25 cellular contexts compared by ENCODE assay signal in genomic region chr6:151091571-151091970, GRCh38.
A peak's percentile ranks its signal among the peaks of the same experiment; 100 is the strongest.
DNase-seq lines count a peak whose midpoint lies in the region; ATAC-seq and TF ChIP-seq lines count a peak whose summit lies in the region.
"Had no signal": no experiment of that assay in that cellular context is flagged by ENCODE, and none has a peak within 500 bp of the region (broad histone marks: within the 10 kb centered on the region; RNA-seq: fewer than 3 reads in every experiment).

No MANE protein-coding gene starts in this region.

- H2AFZ ChIP-seq in HCT116 (ENCODE audit: low read depth, low read length, poor library complexity, severe bottlenecking) (no peak overlapping the region), trophoblast cell (ENCODE audit: insufficient read depth, low read length, poor library complexity) (no peak overlapping the region)

- no peaks in the 10 kb centered on the region for H3K27me3 ChIP-seq in HCT116 (ENCODE audit: insufficient read depth, low read length)
- H3K27me3 ChIP-seq in trophoblast cell (ENCODE audit: insufficient read depth, low read length): no peaks in the 10 kb centered on the region
- H3K27me3 ChIP-seq in upper lobe of left lung: no peaks in the 10 kb centered on the region
- H3K27me3 ChIP-seq: BLaER1, MG63 had no signal

- TF ChIP-seq CTCF in HCT116 (IDR thresholded peaks at IDR 0.05 in 2 of 3, conservative IDR thresholded peaks at IDR 0.05 in 1 of 3; ENCODE audit: borderline replicate concordance in 1 of 3, insufficient read depth in 1 of 3, low read depth in 2 of 3, low read length in 2 of 3) (no peak), upper lobe of left lung (IDR thresholded peaks at IDR 0.05) (no peak)

- H3K79me2 ChIP-seq in HCT116 (ENCODE audit: insufficient read depth, low read length): peaks cover 5% of the 10 kb centered on the region; the same call in 1 of the 2 replicates
- H3K79me2 ChIP-seq in trophoblast cell (ENCODE audit: control insufficient read depth, insufficient read depth, low read length, poor library complexity): no peaks in the 10 kb centered on the region

- no peak overlapping the region for H3K18ac ChIP-seq in trophoblast cell (ENCODE audit: low read length)

- H3K14ac ChIP-seq in trophoblast cell (ENCODE audit: low read length): no peak overlapping the region

- intact Hi-C loops in HCT116 (cut with micrococcal nuclease): no loop called here
- intact Hi-C loops in activated T-helper 1 cell treated with anti-CD3 and anti-CD28 coated beads, Interleukin-12 subunit alpha, Interleukin-12 subunit beta, Interleukin-2, Interleukin-4 antibody, amounts not matched to agents 30 ng/mL and 10 ng/mL and 1 ng/mL, durations not matched to agents 14 hours and 24 hours and 36 hours (cut with micrococcal nuclease): no loop called here

- peak overlapping the region; percentile 72 for H2AK5ac ChIP-seq in trophoblast cell (ENCODE audit: low read length)

- H3K9ac ChIP-seq in HCT116 (ENCODE audit: low read length) (peak overlapping the region; percentile 58), trophoblast cell (ENCODE audit: low read length) (no peak overlapping the region)
- H3K9ac ChIP-seq: BLaER1 had no signal

- TF ChIP-seq POLR2A in HCT116 (IDR thresholded peaks at IDR 0.05; ENCODE audit: borderline replicate concordance, extremely low read depth, insufficient read depth, insufficient read length) (no peak), upper lobe of left lung (IDR thresholded peaks at IDR 0.05) (no peak)

- no TSS peak for BruUV-seq in HCT116 (replicated peaks; lab: Mats Ljungman, UMichigan)

- RAD21 ChIA-PET in HCT116 (lab: Charles Lee; ENCODE audit: low non-redundant PET in 1 of 2, low total read pairs in 2 of 2, uncharacterized antibody in 2 of 2, unreplicated experiment in 2 of 2): no interaction called here

- H3K9me3 Mint-ChIP-seq in activated T-helper 1 cell treated with anti-CD3 and anti-CD28 coated beads, Interleukin-12 subunit alpha, Interleukin-12 subunit beta, Interleukin-2, Interleukin-4 antibody, amounts not matched to agents 30 ng/mL and 10 ng/mL and 1 ng/mL, durations not matched to agents 14 hours and 24 hours and 36 hours: no peaks in the 10 kb centered on the region
- H3K9me3 Mint-ChIP-seq: CD4-positive, alpha-beta memory T cell had no signal

- H3K9me2 ChIP-seq in HCT116 (ENCODE audit: insufficient read depth): no peaks in the 10 kb centered on the region

- ATAC-seq in HCT116 (peak; percentile 37), HG02610 (IDR thresholded peaks at IDR 0.05; ENCODE audit: unreplicated experiment) (no peak), upper lobe of left lung (ENCODE audit: low FRiP score in 2 of 2) (no peak)

- H3K9me3 ChIP-seq in HCT116 (ENCODE audit: control insufficient read depth in 1 of 2, insufficient read depth in 1 of 2, low read depth in 1 of 2, low read length in 2 of 2): no peaks in the 10 kb centered on the region
- peaks cover 3% of the 10 kb centered on the region for H3K9me3 ChIP-seq in trophoblast cell (ENCODE audit: insufficient read depth, low read depth, low read length)
- H3K9me3 ChIP-seq in upper lobe of left lung: no peaks in the 10 kb centered on the region
- H3K9me3 ChIP-seq: MG63 had no signal

- no peaks in the 10 kb centered on the region for H3K4me1 Mint-ChIP-seq in activated T-helper 1 cell treated with anti-CD3 and anti-CD28 coated beads, Interleukin-12 subunit alpha, Interleukin-12 subunit beta, Interleukin-2, Interleukin-4 antibody, amounts not matched to agents 30 ng/mL and 10 ng/mL and 1 ng/mL, durations not matched to agents 14 hours and 24 hours and 36 hours (ENCODE audit: low read depth)
- H3K4me1 Mint-ChIP-seq: CD4-positive, alpha-beta memory T cell had no signal

- H4K12ac ChIP-seq in trophoblast cell (ENCODE audit: low read depth, low read length): no peak overlapping the region

- H3K36me3 Mint-ChIP-seq in activated T-helper 1 cell treated with anti-CD3 and anti-CD28 coated beads, Interleukin-12 subunit alpha, Interleukin-12 subunit beta, Interleukin-2, Interleukin-4 antibody, amounts not matched to agents 30 ng/mL and 10 ng/mL and 1 ng/mL, durations not matched to agents 14 hours and 24 hours and 36 hours (ENCODE audit: low read depth): peaks cover 33% of the 10 kb centered on the region

- H4K8ac ChIP-seq in trophoblast cell (ENCODE audit: low read depth, low read length): no peak overlapping the region

- H3K4me3 ChIP-seq in HCT116 (replicated peaks in 1 of 2; ENCODE audit: low read depth in 1 of 2, low read length in 2 of 2) (no peak overlapping the region), trophoblast cell (ENCODE audit: low read depth, low read length) (no peak overlapping the region), upper lobe of left lung (no peak overlapping the region)
- H3K4me3 ChIP-seq: BLaER1, MG63, SK-N-MC had no signal

- WGBS in trophoblast cell (ENCODE audit: extremely low coverage, insufficient coverage, insufficient read length): no CpG with 5 or more reads among the region's 4 CpGs
- WGBS in upper lobe of left lung, 2 donors: 84 to 95% methylated on average over 4 of the region's 4 CpGs

- H3K36me3 ChIP-seq in HCT116 (ENCODE audit: control insufficient read depth in 1 of 2, insufficient read depth in 2 of 2, low read length in 2 of 2) (peaks cover 0 to 19% of the 10 kb centered on the region in 2 experiments; a peak in 2 of 4 replicates), trophoblast cell (ENCODE audit: control insufficient read depth in 1 of 2, insufficient read depth in 2 of 2, low read length in 2 of 2) (peaks cover 8% of the 10 kb centered on the region in 2 experiments), upper lobe of left lung (no peaks in the 10 kb centered on the region)

- H3K4me1 ChIP-seq in HCT116 (ENCODE audit: control insufficient read depth in 1 of 2, insufficient read depth in 2 of 2, low read length in 2 of 2) (peaks cover 68 to 88% of the 10 kb centered on the region in 2 experiments), trophoblast cell (ENCODE audit: control insufficient read depth in 1 of 2, insufficient read depth in 2 of 2, low read length in 2 of 2) (peaks cover 18 to 23% of the 10 kb centered on the region in 2 experiments), upper lobe of left lung (no peaks in the 10 kb centered on the region)
- H3K4me1 ChIP-seq: BLaER1 had no signal

- no peak overlapping the region for H3K23ac ChIP-seq in trophoblast cell (ENCODE audit: low read length)

- H3K27ac Mint-ChIP-seq in activated T-helper 1 cell treated with anti-CD3 and anti-CD28 coated beads, Interleukin-12 subunit alpha, Interleukin-12 subunit beta, Interleukin-2, Interleukin-4 antibody, amounts not matched to agents 30 ng/mL and 10 ng/mL and 1 ng/mL, durations not matched to agents 14 hours and 24 hours and 36 hours: peak overlapping the region; percentile 31

- no peak overlapping the region for H2BK5ac ChIP-seq in trophoblast cell (ENCODE audit: low read depth, low read length, poor library complexity)

- no peak for TF ChIP-seq EP300 in upper lobe of left lung (IDR thresholded peaks at IDR 0.05)

- H3K4ac ChIP-seq in trophoblast cell (ENCODE audit: low read depth, low read length): no peak overlapping the region

- no peaks in the 10 kb centered on the region for H4K20me1 ChIP-seq in HCT116 (ENCODE audit: insufficient read depth)
- H4K20me1 ChIP-seq: BLaER1 had no signal

- H2BK120ac ChIP-seq in trophoblast cell (ENCODE audit: insufficient read depth, low read length, poor library complexity): peak overlapping the region; percentile 40

- peak; percentile 10; the same call in 1 of the 2 replicates for TF ChIP-seq RAD21 in HCT116 (IDR thresholded peaks at IDR 0.05; ENCODE audit: low read depth)

- CTCF ChIA-PET in HCT116 (lab: Charles Lee): no interaction called here

- peaks cover 11% of the 10 kb centered on the region for H3K79me1 ChIP-seq in trophoblast cell (ENCODE audit: low read length)

- H3K27me3 Mint-ChIP-seq in activated T-helper 1 cell treated with anti-CD3 and anti-CD28 coated beads, Interleukin-12 subunit alpha, Interleukin-12 subunit beta, Interleukin-2, Interleukin-4 antibody, amounts not matched to agents 30 ng/mL and 10 ng/mL and 1 ng/mL, durations not matched to agents 14 hours and 24 hours and 36 hours (ENCODE audit: insufficient read depth): no peaks in the 10 kb centered on the region
- H3K27me3 Mint-ChIP-seq: CD4-positive, alpha-beta memory T cell had no signal

- H3K27ac ChIP-seq in HCT116 (ENCODE audit: low read depth, low read length): peak overlapping the region; percentile 23
- no peak overlapping the region for H3K27ac ChIP-seq in trophoblast cell (ENCODE audit: low read depth, low read length)
- no peak overlapping the region for H3K27ac ChIP-seq in upper lobe of left lung
- H3K27ac ChIP-seq: 22Rv1, BLaER1, SK-N-MC had no signal

- no peak overlapping the region for H2BK12ac ChIP-seq in trophoblast cell (ENCODE audit: low read length)

- H3K4me2 ChIP-seq in HCT116 (ENCODE audit: low read length): peak overlapping the region; percentile 67
- no peak overlapping the region for H3K4me2 ChIP-seq in trophoblast cell (ENCODE audit: low read length)
- H3K4me2 ChIP-seq: BLaER1 had no signal

- H3K4me3 Mint-ChIP-seq in activated T-helper 1 cell treated with anti-CD3 and anti-CD28 coated beads, Interleukin-12 subunit alpha, Interleukin-12 subunit beta, Interleukin-2, Interleukin-4 antibody, amounts not matched to agents 30 ng/mL and 10 ng/mL and 1 ng/mL, durations not matched to agents 14 hours and 24 hours and 36 hours: no peak overlapping the region
- H3K4me3 Mint-ChIP-seq: CD4-positive, alpha-beta memory T cell had no signal

- H4K91ac ChIP-seq in trophoblast cell (ENCODE audit: low read depth, low read length): peak overlapping the region; percentile 61

- POLR2A ChIA-PET in HCT116 (lab: Charles Lee): no interaction called here

- peak; percentile 13 for DNase-seq in DMS53 (lab: John Stamatoyannopoulos, UW)
- no peak for DNase-seq in DMS53 treated with DMSO at 0.1 percent for 48 hours (lab: John Stamatoyannopoulos, UW; ENCODE audit: unreplicated experiment)
- DNase-seq in HCT116 (ENCODE audit: low read depth, low spot score): no peak
- DNase-seq in activated T-helper 1 cell treated with anti-CD3 and anti-CD28 coated beads, Interleukin-12 subunit alpha, Interleukin-12 subunit beta, Interleukin-2, Interleukin-4 antibody, amounts not matched to agents 30 ng/mL and 10 ng/mL and 1 ng/mL, durations not matched to agents 14 hours and 24 hours and 36 hours (ENCODE audit: low spot score): no peak
- peak; percentile 33 to 91 for DNase-seq in trophoblast cell
- DNase-seq in upper lobe of left lung: no peak
- DNase-seq in NCI-H748 treated with DMSO at 0.1 percent for 48 hours (lab: John Stamatoyannopoulos, UW): no peak
- DNase-seq: ACHN; CD4-positive, alpha-beta memory T cell; EL; GF-D8; Karpas-422; MG63; NCI-H1417; NCI-H187 treated with DMSO at 0.1 percent for 48 hours; NCI-H345; NCI-H524 treated with DMSO at 0.1 percent for 48 hours; OCI-M1; RPMI8226; SHP77 treated with DMSO at 0.1 percent for 48 hours; SW 1271 had no signal

TF ChIP-seq in HCT116, 20 proteins besides CTCF, POLR2A, EP300 and RAD21 (continues in another document):
- TF ChIP-seq SP1 (IDR thresholded peaks at IDR 0.05; ENCODE audit: low read depth): peak; percentile 70

Comparison
In these comparisons a context has a peak if more than half of its experiments do, and no peak if none do; other contexts are left out.
1. DNase-seq: peak in DMS53 (single experiment) and trophoblast cell (2 of 2); none in DMS53 treated with DMSO at 0.1 percent for 48 hours (single experiment), HCT116 (single experiment), activated T-helper 1 cell treated with anti-CD3 and anti-CD28 coated beads, Interleukin-12 subunit alpha, Interleukin-12 subunit beta, Interleukin-2, Interleukin-4 antibody, amounts not matched to agents 30 ng/mL and 10 ng/mL and 1 ng/mL, durations not matched to agents 14 hours and 24 hours and 36 hours (single experiment), upper lobe of left lung (0 of 2) and NCI-H748 treated with DMSO at 0.1 percent for 48 hours (single experiment).